22 cellular contexts compared by ENCODE assay signal in genomic region chr4:3406021-3406420, GRCh38. TPM values are rescaled to one million over a fixed set of nuclear protein-coding genes. Genes with fewer than 3 reads are reported as not detected.
DNase-seq lines count a peak whose midpoint lies in the region; ATAC-seq and TF ChIP-seq lines count a peak whose summit lies in the region.
"Had no signal": no experiment of that assay in that cellular context is flagged by ENCODE, and none has a peak within 500 bp of the region (broad histone marks: within the 10 kb centered on the region; RNA-seq: fewer than 3 reads in every experiment).

No MANE protein-coding gene starts in this region.

- no peaks in the 10 kb centered on the region for H3K27me3 ChIP-seq in heart right ventricle
- no peaks in the 10 kb centered on the region for H3K27me3 ChIP-seq in colonic mucosa
- H3K27me3 ChIP-seq: BE2C had no signal

- no peaks in the 10 kb centered on the region for H3K36me3 Mint-ChIP-seq in activated CD4-positive, alpha-beta memory T cell treated with anti-CD3 and anti-CD28 coated beads for 36 hours
- H3K36me3 Mint-ChIP-seq: CD4-positive, CD25-positive, alpha-beta regulatory T cell had no signal

- H3K9me3 Mint-ChIP-seq in activated CD4-positive, alpha-beta memory T cell treated with anti-CD3 and anti-CD28 coated beads for 36 hours = peaks cover 4% of the 10 kb centered on the region

- H3K9ac ChIP-seq in colonic mucosa (ENCODE audit: low read depth in 2 of 2, low read length in 2 of 2) = no peak overlapping the region

- H3K4me1 ChIP-seq in heart right ventricle (peaks cover 0 to 17% (median 7%) of the 10 kb centered on the region in 9 donors), colonic mucosa (no peaks in the 10 kb centered on the region)

- H3K27ac ChIP-seq in heart right ventricle = no peak overlapping the region
- no peak overlapping the region for H3K27ac ChIP-seq in colonic mucosa

- no peak overlapping the region for H3K4me3 Mint-ChIP-seq in activated CD4-positive, alpha-beta memory T cell treated with anti-CD3 and anti-CD28 coated beads for 36 hours
- H3K4me3 Mint-ChIP-seq: CD4-positive, CD25-positive, alpha-beta regulatory T cell had no signal

- CTCF ChIA-PET in activated CD4-positive, alpha-beta memory T cell treated with anti-CD3 and anti-CD28 coated beads for 36 hours (lab: Charles Lee) = no interaction called here

- no peaks in the 10 kb centered on the region for H3K4me1 Mint-ChIP-seq in activated CD4-positive, alpha-beta memory T cell treated with anti-CD3 and anti-CD28 coated beads for 36 hours (ENCODE audit: low read depth)

- POLR2A ChIA-PET in activated CD4-positive, alpha-beta memory T cell treated with anti-CD3 and anti-CD28 coated beads for 36 hours (lab: Charles Lee) = no interaction called here

- TF ChIP-seq CTCF in heart right ventricle (IDR thresholded peaks at IDR 0.05) = no peak
- TF ChIP-seq CTCF in colonic mucosa (IDR thresholded peaks at IDR 0.05) = no peak

- H3K27ac Mint-ChIP-seq in activated CD4-positive, alpha-beta memory T cell treated with anti-CD3 and anti-CD28 coated beads for 36 hours = no peak overlapping the region

- DNase-seq in Right ventricle myocardium inferior (ENCODE audit: missing footprints) (peak; percentile 17), heart right ventricle (no peak), left lobe of liver (ENCODE audit: low spot score) (peak; percentile 45), sciatic nerve (ENCODE audit: low spot score) (peak; percentile 50), COLO829 (ENCODE audit: low spot score) (no peak), colonic mucosa (no peak)
- no peak for DNase-seq in activated CD4-positive, alpha-beta memory T cell treated with anti-CD3 and anti-CD28 coated beads for 36 hours
- DNase-seq: BE2C; CD4-positive, CD25-positive, alpha-beta regulatory T cell; DMS53; EL; HCEC 1CT; NCI-H1092 treated with DMSO at 0.1 percent for 48 hours; NCI-H146; NCI-H2029 treated with DMSO at 0.1 percent for 48 hours; NCI-H2171; NCI-H446; NCI-H69; Right ventricle myocardium superior had no signal

- peaks cover 0 to 9% (median 0%) of the 10 kb centered on the region in 11 donors for H3K9me3 ChIP-seq in heart right ventricle
- H3K9me3 ChIP-seq in colonic mucosa = no peaks in the 10 kb centered on the region

- H3K36me3 ChIP-seq in heart right ventricle (no peaks in the 10 kb centered on the region), colonic mucosa (no peaks in the 10 kb centered on the region)
- H3K36me3 ChIP-seq: BE2C had no signal

- WGBS in heart right ventricle, 2 donors = 91 to 93% methylated on average over 13 of the region's 13 CpGs

- intact Hi-C loops in Right ventricle myocardium inferior (cut with DNase I) (no loop called here), heart right ventricle (cut with DNase I) (no loop called here), sciatic nerve (cut with DNase I) (no loop called here), colonic mucosa (cut with DNase I) (no loop called here)
- intact Hi-C loops in activated CD4-positive, alpha-beta memory T cell treated with anti-CD3 and anti-CD28 coated beads for 36 hours (cut with micrococcal nuclease) = no loop called here

- no peak for ATAC-seq in Right ventricle myocardium inferior
- no peak for ATAC-seq in heart right ventricle
- no peak for ATAC-seq in left lobe of liver
- no peak for ATAC-seq in sciatic nerve
- ATAC-seq: GM12878, K562, Panc1 had no signal

- no peaks in the 10 kb centered on the region for H3K27me3 Mint-ChIP-seq in activated CD4-positive, alpha-beta memory T cell treated with anti-CD3 and anti-CD28 coated beads for 36 hours
- H3K27me3 Mint-ChIP-seq: CD4-positive, CD25-positive, alpha-beta regulatory T cell had no signal

- H3K4me3 ChIP-seq in heart right ventricle (no peak overlapping the region), colonic mucosa (no peak overlapping the region)
- H3K4me3 ChIP-seq: GM12878, K562 had no signal

RNA-seq across cellular contexts. Expression of gene HGFAC, which starts 35.7 kb away (rescaled TPM):
- 1.5 TPM for total RNA-seq in Right ventricle myocardium inferior
- under 1 TPM in 6 of 10 donors, not detected in 4; 0.15 to 0.59 (median 0.36) TPM for total RNA-seq in heart right ventricle
- polyA plus RNA-seq in heart right ventricle = 1 to 10 TPM; 1.0 to 1.1 TPM
- total RNA-seq in left lobe of liver = 177 TPM
- not detected for total RNA-seq in sciatic nerve
- not detected for total RNA-seq in activated CD4-positive, alpha-beta memory T cell treated with anti-CD3 and anti-CD28 coated beads for 36 hours
- total RNA-seq in colonic mucosa = under 1 TPM in 1 of 2 donors, not detected in 1; 0.52 TPM
- total RNA-seq: CD4-positive, CD25-positive, alpha-beta regulatory T cell; K562 had no signal
- polyA plus RNA-seq: GM12878 had no signal

RNA-seq across cellular contexts. Expression of gene DOK7, which starts 57.1 kb away (rescaled TPM):
- total RNA-seq in Right ventricle myocardium inferior = 35.5 TPM
- total RNA-seq in heart right ventricle = 10 to 100 TPM; 30.3 to 60.0 (median 37.2) TPM
- polyA plus RNA-seq in heart right ventricle = 10 to 100 TPM; 61.5 to 89.7 TPM
- 0.83 TPM for total RNA-seq in left lobe of liver
- not detected for total RNA-seq in sciatic nerve
- not detected for total RNA-seq in activated CD4-positive, alpha-beta memory T cell treated with anti-CD3 and anti-CD28 coated beads for 36 hours
- total RNA-seq in colonic mucosa = 1 to 10 TPM in 1 of 2 donors, under 1 TPM in 1; 0.80 to 1.5 TPM
- total RNA-seq: CD4-positive, CD25-positive, alpha-beta regulatory T cell; K562 had no signal
- polyA plus RNA-seq: K562 had no signal

Comparison
In these comparisons a context has a peak if more than half of its experiments do, and no peak if none do; other contexts are left out.
1. DNase-seq: peak in Right ventricle myocardium inferior (single experiment), left lobe of liver (single experiment) and sciatic nerve (single experiment); none in heart right ventricle (0 of 2), COLO829 (single experiment), activated CD4-positive, alpha-beta memory T cell treated with anti-CD3 and anti-CD28 coated beads for 36 hours (single experiment) and colonic mucosa (single experiment).
2. RNA of gene HGFAC, which starts 35.7 kb away (total RNA-seq): 177 TPM in left lobe of liver (single experiment); 1.5 TPM in Right ventricle myocardium inferior (single experiment), 0.52 TPM in colonic mucosa, 0.15 to 0.59 TPM in heart right ventricle, not detected in sciatic nerve (single experiment) and not detected in activated CD4-positive, alpha-beta memory T cell treated with anti-CD3 and anti-CD28 coated beads for 36 hours; every median in the first group is over 10 times any median in the second.
3. RNA of gene DOK7, which starts 57.1 kb away (total RNA-seq): 30.3 to 60.0 TPM in heart right ventricle and 35.5 TPM in Right ventricle myocardium inferior (single experiment); 0.80 to 1.5 TPM in colonic mucosa, 0.83 TPM in left lobe of liver (single experiment), not detected in sciatic nerve (single experiment) and not detected in activated CD4-positive, alpha-beta memory T cell treated with anti-CD3 and anti-CD28 coated beads for 36 hours; every median in the first group is over 10 times any median in the second.